In the genomic region with DNA sequence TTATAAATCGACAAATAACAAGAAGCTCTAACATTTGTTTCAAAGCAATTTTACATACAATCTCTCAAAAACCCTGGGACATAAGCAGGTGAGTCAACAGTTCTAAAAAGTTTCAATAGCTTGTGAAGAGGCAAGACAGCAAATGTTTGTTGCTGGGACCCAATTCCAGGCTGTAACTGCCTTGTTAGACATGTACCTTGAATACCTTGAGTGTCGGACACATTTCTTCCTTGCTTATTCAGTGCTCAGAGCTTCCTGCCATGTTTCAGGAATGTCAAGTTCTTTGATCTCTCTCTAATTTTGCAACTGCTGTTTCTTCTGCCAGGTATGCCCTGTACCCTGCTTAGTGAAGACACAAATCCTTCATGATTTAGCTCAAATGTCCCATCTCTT, we compare ENCODE assay signal across 28 cellular contexts. TPM values are rescaled to one million over a fixed set of nuclear protein-coding genes. Genes with fewer than 3 reads are reported as not detected.
"Had no signal": no experiment of that assay in that cellular context is flagged by ENCODE, and none has a peak within 500 bp of the region (broad histone marks: within the 10 kb centered on the region; RNA-seq: fewer than 3 reads in every experiment).

No MANE protein-coding gene starts in this region.

- H3K27me3 ChIP-seq: dorsolateral prefrontal cortex, gastroesophageal sphincter, right atrium auricular region, thyroid gland, uterus had no signal

- H3K36me3 ChIP-seq: gastroesophageal sphincter, heart left ventricle, left ventricle myocardium inferior, prostate gland, right atrium auricular region, thyroid gland, uterus had no signal

- ATAC-seq: gastroesophageal sphincter; heart left ventricle; left cardiac atrium; naive thymus-derived CD8-positive, alpha-beta T cell; sciatic nerve; stimulated activated naive CD8-positive, alpha-beta T cell treated with anti-CD3 and anti-CD28 coated beads, Interleukin-15, amount 100 ng/mL, for 72 hours had no signal

- DNase-seq: central memory CD4-positive, alpha-beta T cell; dorsolateral prefrontal cortex; effector CD4-positive, alpha-beta T cell; endodermal cell; heart left ventricle; left cardiac atrium; left ventricle myocardium inferior; mesendoderm; midbrain; naive thymus-derived CD8-positive, alpha-beta T cell; nephron progenitor cell; nucleus accumbens; stimulated activated CD4-positive, alpha-beta T cell treated with anti-CD3 and anti-CD28 coated beads, Interleukin-12 subunit alpha, Interleukin-12 subunit beta, amount 100 ng/mL, for 4 hours; stimulated activated CD4-positive, alpha-beta T cell treated with anti-CD3 and anti-CD28 coated beads, Interleukin-1b, Interleukin-23, amount 100 ng/mL, for 48 hours; stimulated activated CD4-positive, alpha-beta T cell treated with anti-CD3 and anti-CD28 coated beads, Interleukin-4, amount 100 ng/mL, for 1 hour; stimulated activated CD8-positive, alpha-beta memory T cell treated with anti-CD3 and anti-CD28 coated beads, Interleukin-4, amount 100 ng/mL, for 48 hours; stimulated activated naive CD4-positive, alpha-beta T cell; stimulated activated naive CD8-positive, alpha-beta T cell treated with anti-CD3 and anti-CD28 coated beads, Interleukin-15, amount 100 ng/mL, for 72 hours; thyroid gland; uterus had no signal

- H3K79me2 ChIP-seq: hepatocyte had no signal

- H3K4me3 ChIP-seq: dorsolateral prefrontal cortex, gastroesophageal sphincter, heart left ventricle, hepatocyte, left ventricle myocardium inferior, prostate gland, right atrium auricular region, smooth muscle cell, thyroid gland, uterus had no signal

- H3K9me3 ChIP-seq: gastroesophageal sphincter, heart left ventricle, left ventricle myocardium inferior, prostate gland, right atrium auricular region, thyroid gland, uterus had no signal

- H3K4me1 ChIP-seq: prostate gland, uterus had no signal

- H3K27ac ChIP-seq: dorsolateral prefrontal cortex, gastroesophageal sphincter, heart left ventricle, hepatocyte, left ventricle myocardium inferior, prostate gland, right atrium auricular region, thyroid gland, uterus had no signal

- H3K4me2 ChIP-seq: hepatocyte, smooth muscle cell had no signal

- H2AFZ ChIP-seq: hepatocyte had no signal

- FAIRE-seq: colon had no signal

RNA-seq across cellular contexts. Expression of gene CH25H, which starts 5.1 kb away (rescaled TPM):
- total RNA-seq: endodermal cell; naive thymus-derived CD8-positive, alpha-beta T cell; osteocyte; smooth muscle cell had no signal
- polyA plus RNA-seq: smooth muscle cell had no signal
